In the genomic region with DNA sequence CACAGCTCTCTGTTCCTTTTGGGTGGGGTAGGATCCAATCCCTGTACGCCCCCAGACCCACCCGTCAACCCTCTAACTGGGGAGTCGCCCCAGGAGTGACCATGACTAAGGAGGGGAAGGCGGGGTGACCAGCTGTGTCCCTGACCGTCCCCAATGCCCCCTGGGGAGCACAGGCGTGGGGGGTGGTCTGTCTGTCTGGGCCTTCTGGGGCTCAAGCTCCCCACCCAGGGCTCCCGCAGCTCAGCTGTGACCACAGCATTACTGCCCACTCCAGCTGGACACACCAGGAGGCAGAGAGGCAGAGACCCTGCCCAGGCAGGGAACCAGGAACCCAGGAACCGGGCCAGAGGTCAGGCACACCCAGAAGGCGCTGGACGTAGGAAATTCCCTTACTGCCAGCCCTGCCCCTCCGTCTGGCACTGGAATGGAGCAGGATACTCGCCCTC, we compare ENCODE assay signal across 8 cellular contexts. TPM values are rescaled to one million over a fixed set of nuclear protein-coding genes. Genes with fewer than 3 reads are reported as not detected.
DNase-seq lines count a peak whose midpoint lies in the region; ATAC-seq and TF ChIP-seq lines count a peak whose summit lies in the region.

No MANE protein-coding gene starts in this region.

- H3K27ac Mint-ChIP-seq in activated T-helper 17 cell treated with anti-CD3 and anti-CD28 coated beads, Interleukin-2, amount 50 U/mL, for 72 hours = peak overlapping the region; percentile 41
- H3K27ac Mint-ChIP-seq in stimulated activated naive B cell treated with anti-CD40 and anti-IgM and Interleukin-4, amounts not matched to agents 10 μg/mL and 1 μg/mL and 100 μg/mL, for 72 hours = peak overlapping the region; percentile 62

- H3K4me3 ChIP-seq in HFF-Myc (replicated peaks; ENCODE audit: low read depth, low read length) (peak overlapping the region; percentile 91), iPS-11a (ENCODE audit: low read depth, low read length) (peak overlapping the region; percentile 66)

- H3K9me3 Mint-ChIP-seq in activated T-helper 17 cell treated with anti-CD3 and anti-CD28 coated beads, Interleukin-2, amount 50 U/mL, for 72 hours = no peaks in the 10 kb centered on the region
- peaks cover 2 to 7% of the 10 kb centered on the region in 2 donors for H3K9me3 Mint-ChIP-seq in stimulated activated naive B cell treated with anti-CD40 and anti-IgM and Interleukin-4, amounts not matched to agents 10 μg/mL and 1 μg/mL and 100 μg/mL, for 72 hours

- no peak for TF ChIP-seq CTCF in HFF-Myc (IDR thresholded peaks at IDR 0.05; ENCODE audit: low read depth, low read length, missing control alignments)

- no peaks in the 10 kb centered on the region for H3K36me3 Mint-ChIP-seq in activated T-helper 17 cell treated with anti-CD3 and anti-CD28 coated beads, Interleukin-2, amount 50 U/mL, for 72 hours (ENCODE audit: low read depth)
- H3K36me3 Mint-ChIP-seq in stimulated activated naive B cell treated with anti-CD40 and anti-IgM and Interleukin-4, amounts not matched to agents 10 μg/mL and 1 μg/mL and 100 μg/mL, for 72 hours = no peaks in the 10 kb centered on the region

- H3K4me3 Mint-ChIP-seq in activated T-helper 17 cell treated with anti-CD3 and anti-CD28 coated beads, Interleukin-2, amount 50 U/mL, for 72 hours = peak overlapping the region; percentile 72
- peak overlapping the region; percentile 82 to 84 for H3K4me3 Mint-ChIP-seq in stimulated activated naive B cell treated with anti-CD40 and anti-IgM and Interleukin-4, amounts not matched to agents 10 μg/mL and 1 μg/mL and 100 μg/mL, for 72 hours

- ATAC-seq in activated T-helper 17 cell treated with anti-CD3 and anti-CD28 coated beads, Interleukin-2, amount 50 U/mL, for 72 hours (replicated peaks) = no peak
- no peak for ATAC-seq in stimulated activated naive B cell treated with anti-CD40 and anti-IgM and Interleukin-4, amounts not matched to agents 10 μg/mL and 1 μg/mL and 100 μg/mL, for 72 hours (replicated peaks)
- ATAC-seq in GM19397 (IDR thresholded peaks at IDR 0.05; ENCODE audit: unreplicated experiment) = no peak

- no peak for DNase-seq in HFF-Myc (ENCODE audit: extremely low read depth, low read depth)
- no peak for DNase-seq in stimulated activated naive B cell treated with anti-CD40 and anti-IgM and Interleukin-4, amounts not matched to agents 10 μg/mL and 1 μg/mL and 100 μg/mL, for 72 hours
- DNase-seq in HK-2 (ENCODE audit: unreplicated experiment) = no peak
- DNase-seq in activated effector memory CD4-positive, alpha-beta T cell treated with anti-CD3 and anti-CD28 coated beads, Interleukin-2, amount 50 U/mL, for 16 hours = no peak
- DNase-seq in HuH-7.5 (ENCODE audit: low spot score) = no peak

- peaks cover 11% of the 10 kb centered on the region for H3K4me1 Mint-ChIP-seq in activated T-helper 17 cell treated with anti-CD3 and anti-CD28 coated beads, Interleukin-2, amount 50 U/mL, for 72 hours
- peaks cover 40 to 83% of the 10 kb centered on the region in 2 donors for H3K4me1 Mint-ChIP-seq in stimulated activated naive B cell treated with anti-CD40 and anti-IgM and Interleukin-4, amounts not matched to agents 10 μg/mL and 1 μg/mL and 100 μg/mL, for 72 hours

- H3K27me3 Mint-ChIP-seq in activated T-helper 17 cell treated with anti-CD3 and anti-CD28 coated beads, Interleukin-2, amount 50 U/mL, for 72 hours = no peaks in the 10 kb centered on the region
- no peaks in the 10 kb centered on the region for H3K27me3 Mint-ChIP-seq in stimulated activated naive B cell treated with anti-CD40 and anti-IgM and Interleukin-4, amounts not matched to agents 10 μg/mL and 1 μg/mL and 100 μg/mL, for 72 hours

RNA-seq across cellular contexts. Expression of a gene that starts 0.9 kb away (rescaled TPM):
- 10 to 100 TPM; 61.9 to 87.8 TPM for total RNA-seq in activated T-helper 17 cell treated with anti-CD3 and anti-CD28 coated beads, Interleukin-2, amount 50 U/mL, for 72 hours

RNA-seq across cellular contexts. Expression of a gene that starts 33.7 kb away (rescaled TPM):
- total RNA-seq in activated T-helper 17 cell treated with anti-CD3 and anti-CD28 coated beads, Interleukin-2, amount 50 U/mL, for 72 hours = 1 to 10 TPM in 1 of 2 donors, under 1 TPM in 1; 0.91 to 2.4 TPM
